ENCODE assay signal across 8 cellular contexts in the genomic region with DNA sequence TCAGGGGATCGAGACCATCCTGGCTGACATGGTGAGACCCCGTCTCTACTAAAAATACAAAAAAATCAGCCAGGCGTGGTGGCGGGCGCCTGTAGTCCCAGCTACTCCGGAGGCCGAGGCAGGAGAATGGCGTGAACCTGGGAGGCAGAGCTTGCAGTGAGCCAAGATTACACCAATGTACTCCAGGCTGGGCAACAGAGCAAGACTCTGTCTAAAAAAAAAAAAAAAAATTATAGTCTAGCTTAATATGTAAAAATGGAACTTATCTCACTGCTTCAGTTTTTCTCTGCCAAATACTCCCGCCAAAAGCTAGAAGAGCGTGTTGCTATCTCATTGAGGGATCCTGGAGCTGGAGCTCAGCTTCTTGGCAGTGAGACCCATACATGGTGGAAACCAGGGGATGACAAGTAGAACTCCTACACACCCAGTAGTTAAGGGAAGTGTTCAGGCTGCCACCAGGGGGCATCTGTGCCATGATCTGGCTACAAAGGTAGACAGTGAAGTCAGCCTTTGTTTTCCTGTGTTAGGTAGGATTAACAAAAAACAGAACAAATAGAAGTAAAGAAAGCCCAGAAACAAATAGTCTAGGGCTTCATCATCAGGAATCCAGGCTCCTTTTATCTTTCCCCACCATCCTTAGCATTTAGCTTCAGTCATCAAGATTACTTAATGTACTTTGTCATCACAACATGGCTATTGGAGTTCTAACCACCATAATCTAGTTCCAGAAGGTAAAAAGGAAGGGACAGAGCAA. TPM values are rescaled to one million over a fixed set of nuclear protein-coding genes. Genes with fewer than 3 reads are reported as not detected.
DNase-seq lines count a peak whose midpoint lies in the region; ATAC-seq and TF ChIP-seq lines count a peak whose summit lies in the region.

No MANE protein-coding gene starts in this region.

- WGBS in ovary, 3 donors = 70 to 76% (median 72%) methylated on average over 10 of the region's 10 CpGs
- 76 to 80% methylated on average over 10 of the region's 10 CpGs for WGBS in upper lobe of left lung, 2 donors

- H3K4me3 ChIP-seq in LNCaP clone FGC (ENCODE audit: low read depth, low read length) (no peak overlapping the region), ovary (no peak overlapping the region), upper lobe of left lung (no peak overlapping the region)

- H3K27me3 ChIP-seq in ovary (no peaks in the 10 kb centered on the region), upper lobe of left lung (no peaks in the 10 kb centered on the region)

- H3K9me3 ChIP-seq in ovary (no peaks in the 10 kb centered on the region), upper lobe of left lung (no peaks in the 10 kb centered on the region)

- ATAC-seq in GM19043 (IDR thresholded peaks at IDR 0.05; ENCODE audit: low read depth, unreplicated experiment) = peak; percentile 55
- ATAC-seq in upper lobe of left lung (ENCODE audit: low FRiP score in 2 of 2) = peak; percentile 89 to 93

- TF ChIP-seq POLR2A in ovary (IDR thresholded peaks at IDR 0.05) (no peak), upper lobe of left lung (IDR thresholded peaks at IDR 0.05) (no peak)

- TF ChIP-seq EP300 in ovary (IDR thresholded peaks at IDR 0.05) (no peak), upper lobe of left lung (IDR thresholded peaks at IDR 0.05) (no peak)

- intact Hi-C loops in ovary (cut with DNase I) = loop anchor here in 2 of 4 donors (5.0 kb wide), 1 partner anchor 64 kb away; the partner anchor contains the start of gene CCIN (in 2 of the 2)

- no peaks in the 10 kb centered on the region for H3K36me3 ChIP-seq in ovary
- H3K36me3 ChIP-seq in upper lobe of left lung = peaks cover 0 to 1% (median 0%) of the 10 kb centered on the region in 4 donors

- H3K4me1 ChIP-seq in ovary (ENCODE audit: insufficient read depth) (peaks cover 4% of the 10 kb centered on the region), upper lobe of left lung (peaks cover 0 to 4% (median 0%) of the 10 kb centered on the region in 4 donors)

- TF ChIP-seq CTCF in LNCaP clone FGC (IDR thresholded peaks at IDR 0.05; ENCODE audit: control insufficient read depth, extremely low read depth, insufficient read depth) (peak; percentile 78), ovary (IDR thresholded peaks at IDR 0.05) (peak; percentile 23 to 70 (median 44)), upper lobe of left lung (IDR thresholded peaks at IDR 0.05) (peak; percentile 72 to 87 (median 77))

- DNase-seq in Ammon's horn (ENCODE audit: low spot score) (peak; percentile 92), LNCaP clone FGC (ENCODE audit: low read depth) (peak; percentile 53), SHP77 treated with DMSO at 0.1 percent for 48 hours (lab: John Stamatoyannopoulos, UW) (peak; percentile 16), germinal center (ENCODE audit: low spot score) (peak; percentile 73), ovary (peak; percentile 73 to 88 (median 83)), upper lobe of left lung (peak in 1 of 2 donors; percentile 90)
- peak; percentile 95 for DNase-seq in activated effector memory CD4-positive, alpha-beta T cell treated with anti-CD3 and anti-CD28 coated beads, Interleukin-2, amount 50 U/mL, for 16 hours

- H3K27ac ChIP-seq in ovary (no peak overlapping the region), upper lobe of left lung (peak overlapping the region in 1 of 4 donors; percentile 11)

RNA-seq across cellular contexts. Expression of gene GLIPR2, which starts 33.6 kb away (rescaled TPM):
- total RNA-seq in ovary = 10 to 100 TPM in 6 of 7 donors, 1 to 10 TPM in 1; 8.3 to 30.9 (median 16.0) TPM
- 10 to 100 TPM; 13.6 to 34.6 TPM for polyA plus RNA-seq in ovary
- total RNA-seq in upper lobe of left lung = 100 to 1,000 TPM in 1 of 6 donors, 10 to 100 TPM in 5; 39.6 to 131 (median 66.0) TPM
